Comparison of ENCODE assay signal across 17 cellular contexts in genomic region chr5:148843510-148844318, GRCh38. TPM values are rescaled to one million over a fixed set of nuclear protein-coding genes. Genes with fewer than 3 reads are reported as not detected.
DNase-seq lines count a peak whose midpoint lies in the region; ATAC-seq and TF ChIP-seq lines count a peak whose summit lies in the region.
"Had no signal": no experiment of that assay in that cellular context is flagged by ENCODE, and none has a peak within 500 bp of the region (broad histone marks: within the 10 kb centered on the region; RNA-seq: fewer than 3 reads in every experiment).

No MANE protein-coding gene starts in this region.

- WGBS in mesodermal cell (ENCODE audit: insufficient coverage in 2 of 2), 2 experiments, result 83 to 85% methylated on average over 7 of the region's 10 CpGs

- H4K20me1 ChIP-seq in BLaER1 treated with 17β-estradiol and CSF1 and Interleukin-3, amounts not matched to agents 10 nM and 100 nM, result peaks cover 0 to 64% (median 0%) of the 10 kb centered on the region in 11 experiments; a peak in 8 of 22 replicates

- POLR2A ChIA-PET in RWPE1 (lab: Yijun Ruan, JAX; ENCODE audit: low non-redundant PET), result no interaction called here

- H3K9me3 ChIP-seq in BLaER1 treated with 17β-estradiol and CSF1 and Interleukin-3, amounts not matched to agents 10 nM and 100 nM (replicated peaks in 1 of 11), result no peaks in the 10 kb centered on the region; a peak in 1 of 22 replicates
- no peaks in the 10 kb centered on the region for H3K9me3 ChIP-seq in mesodermal cell (ENCODE audit: control insufficient read depth, low read length)
- H3K9me3 ChIP-seq: tibial nerve had no signal

- no peak overlapping the region for H3K4me3 ChIP-seq in BLaER1 treated with 17β-estradiol and CSF1 and Interleukin-3, amounts not matched to agents 10 nM and 100 nM
- no peak overlapping the region for H3K4me3 ChIP-seq in mesodermal cell (ENCODE audit: extremely low read depth, insufficient read depth, low read length, poor library complexity, severe bottlenecking)
- H3K4me3 ChIP-seq: tibial nerve had no signal

- peaks cover 27 to 57% (median 34%) of the 10 kb centered on the region in 10 experiments for H3K4me1 ChIP-seq in BLaER1 treated with 17β-estradiol and CSF1 and Interleukin-3, amounts not matched to agents 10 nM and 100 nM
- peaks cover 26% of the 10 kb centered on the region for H3K4me1 ChIP-seq in mesodermal cell (ENCODE audit: control insufficient read depth, insufficient read depth, low read length, poor library complexity, severe bottlenecking)
- H3K4me1 ChIP-seq: tibial nerve had no signal

- CTCF ChIA-PET in RWPE1 (lab: Yijun Ruan, JAX), result interaction anchor here (1.6 kb wide), 1 partner anchor 8 kb away, joined by 4 read pairs; no protein-coding TSS in a partner anchor

- no peaks in the 10 kb centered on the region for H3K27me3 Mint-ChIP-seq in effector memory CD8-positive, alpha-beta T cell
- H3K27me3 Mint-ChIP-seq in osteocyte (ENCODE audit: unreplicated experiment), result no peaks in the 10 kb centered on the region
- H3K27me3 Mint-ChIP-seq: activated CD8-positive, alpha-beta T cell treated with anti-CD3 and anti-CD28 coated beads for 36 hours had no signal

- H3K4me2 ChIP-seq in BLaER1 treated with 17β-estradiol and CSF1 and Interleukin-3, amounts not matched to agents 10 nM and 100 nM, result peak overlapping the region in 7 of 11 experiments; percentile 17 to 59 (median 53); a peak in 12 of 22 replicates

- peaks cover 54 to 85% of the 10 kb centered on the region in 2 donors for H3K4me1 Mint-ChIP-seq in effector memory CD8-positive, alpha-beta T cell (ENCODE audit: low read depth in 2 of 2)
- H3K4me1 Mint-ChIP-seq in osteocyte (ENCODE audit: unreplicated experiment), result peaks cover 33% of the 10 kb centered on the region

- H3K36me3 ChIP-seq in BLaER1 treated with 17β-estradiol and CSF1 and Interleukin-3, amounts not matched to agents 10 nM and 100 nM, result peaks cover 0 to 36% (median 0%) of the 10 kb centered on the region in 11 experiments; a peak in 9 of 22 replicates
- no peaks in the 10 kb centered on the region for H3K36me3 ChIP-seq in mesodermal cell (ENCODE audit: control insufficient read depth, insufficient read depth, low read length)
- H3K36me3 ChIP-seq: tibial nerve had no signal

- peak overlapping the region; percentile 46 to 77 for H3K4me3 Mint-ChIP-seq in effector memory CD8-positive, alpha-beta T cell
- no peak overlapping the region for H3K4me3 Mint-ChIP-seq in osteocyte (ENCODE audit: unreplicated experiment)
- H3K4me3 Mint-ChIP-seq: activated CD8-positive, alpha-beta T cell treated with anti-CD3 and anti-CD28 coated beads for 36 hours had no signal

- peaks cover 36% of the 10 kb centered on the region for H3K36me3 Mint-ChIP-seq in effector memory CD8-positive, alpha-beta T cell (ENCODE audit: insufficient read depth)
- H3K36me3 Mint-ChIP-seq in osteocyte (ENCODE audit: unreplicated experiment), result peaks cover 4% of the 10 kb centered on the region

- peak overlapping the region; percentile 69 to 91 for H3K27ac Mint-ChIP-seq in effector memory CD8-positive, alpha-beta T cell
- H3K27ac Mint-ChIP-seq in osteocyte (ENCODE audit: unreplicated experiment), result no peak overlapping the region

- no peak overlapping the region for H3K9ac ChIP-seq in BLaER1 treated with 17β-estradiol and CSF1 and Interleukin-3, amounts not matched to agents 10 nM and 100 nM

- TF ChIP-seq CTCF in RWPE1 (conservative IDR thresholded peaks at IDR 0.05; ENCODE audit: low read depth) (no peak), osteocyte (IDR thresholded peaks at IDR 0.05) (no peak)

- peak; percentile 28 for DNase-seq in LHCN-M2 (ENCODE audit: low read depth)
- DNase-seq in effector memory CD8-positive, alpha-beta T cell, result no peak
- DNase-seq in stimulated activated CD4-positive, alpha-beta T cell treated with anti-CD3 and anti-CD28 coated beads, Interleukin-4, amount 100 ng/mL, for 1 hour, result no peak
- no peak for DNase-seq in RWPE1 (ENCODE audit: low spot score)
- DNase-seq in osteocyte (ENCODE audit: extremely low spot score, unreplicated experiment), result no peak
- DNase-seq: activated effector memory CD4-positive, alpha-beta T cell treated with Interleukin-2 at 50 U/mL for 16 hours; DMS79 treated with DMSO at 0.1 percent for 48 hours; effector CD4-positive, alpha-beta T cell; NCI-H1694 treated with DMSO at 0.1 percent for 48 hours; NCI-H524; SHP77 treated with DMSO at 0.1 percent for 48 hours; stimulated activated CD4-positive, alpha-beta T cell treated with anti-CD3 and anti-CD28 coated beads, Interleukin-2, amount 100 ng/mL, for 24 hours had no signal

- H3K9me3 Mint-ChIP-seq in effector memory CD8-positive, alpha-beta T cell, result peaks cover 2 to 6% of the 10 kb centered on the region in 2 donors
- H3K9me3 Mint-ChIP-seq in osteocyte (ENCODE audit: unreplicated experiment), result no peaks in the 10 kb centered on the region
- H3K9me3 Mint-ChIP-seq: activated CD8-positive, alpha-beta T cell treated with anti-CD3 and anti-CD28 coated beads for 36 hours had no signal

- no peaks in the 10 kb centered on the region for H3K27me3 ChIP-seq in BLaER1 treated with 17β-estradiol and CSF1 and Interleukin-3, amounts not matched to agents 10 nM and 100 nM
- H3K27me3 ChIP-seq: tibial nerve had no signal

- ATAC-seq in effector memory CD8-positive, alpha-beta T cell (replicated peaks), result no peak
- ATAC-seq in HG02870 (IDR thresholded peaks at IDR 0.05; ENCODE audit: unreplicated experiment), result no peak

- peak overlapping the region in 1 of 11 experiments; percentile 6; a peak in 2 of 22 replicates for H3K27ac ChIP-seq in BLaER1 treated with 17β-estradiol and CSF1 and Interleukin-3, amounts not matched to agents 10 nM and 100 nM
- H3K27ac ChIP-seq in mesodermal cell (ENCODE audit: low read depth, low read length, severe bottlenecking), result peak overlapping the region; percentile 80
- no peak overlapping the region for H3K27ac ChIP-seq in RWPE1
- H3K27ac ChIP-seq: tibial nerve had no signal

RNA-seq across cellular contexts. Expression of gene ADRB2, which starts 17.3 kb away (rescaled TPM):
- total RNA-seq in LHCN-M2 (2014; rRNA removed) (4.1 and 4.8 TPM in 2 replicates), osteocyte (6.6 and 7.1 TPM in 2 replicates)
- polyA plus RNA-seq in LHCN-M2 (2012), result 3.4 TPM
- polyA plus RNA-seq in mesodermal cell (2013, experiment 1 of 2), result 1.5 TPM
- polyA plus RNA-seq in mesodermal cell (2013, experiment 2 of 2), result 0.71 TPM
